In the genomic region with DNA sequence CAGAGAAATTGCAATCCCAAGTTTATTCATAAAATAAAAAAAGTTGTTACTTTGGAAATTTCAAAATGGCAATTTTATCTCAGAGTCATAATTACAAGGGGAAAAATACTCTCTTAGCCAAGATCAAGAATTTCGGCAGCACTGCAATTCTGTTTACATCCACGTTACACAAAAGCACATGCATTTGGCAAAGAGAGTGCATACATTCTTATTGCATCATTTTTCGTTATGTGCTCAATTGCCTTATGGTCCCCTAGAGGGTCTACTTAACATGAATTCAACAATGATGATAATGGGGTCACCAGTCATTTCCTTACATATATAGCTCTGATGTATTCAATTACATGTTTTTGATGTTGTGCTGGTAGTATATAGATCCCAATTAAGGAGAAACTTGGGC, we compare ENCODE assay signal across 20 cellular contexts.
DNase-seq lines count a peak whose midpoint lies in the region; ATAC-seq, FAIRE-seq and TF ChIP-seq lines count a peak whose summit lies in the region.
"Had no signal": no experiment of that assay in that cellular context is flagged by ENCODE, and none has a peak within 500 bp of the region (broad histone marks: within the 10 kb centered on the region; RNA-seq: fewer than 3 reads in every experiment).

No MANE protein-coding gene starts in this region.

- peaks cover 29% of the 10 kb centered on the region for H3K4me1 ChIP-seq in HepG2 (ENCODE audit: insufficient read depth, low read length)
- H3K4me1 ChIP-seq in right lobe of liver = no peaks in the 10 kb centered on the region
- H3K4me1 ChIP-seq: A549, SJCRH30 had no signal

- in situ Hi-C loops in HepG2 (cut with HindIII; ENCODE audit: extremely low pct_ligation_motif_present, low pct_unique_long_range_greater_than_20kb) = no loop called here

- ATAC-seq in HepG2 = no peak
- no peak for ATAC-seq in right lobe of liver
- no peak for ATAC-seq in HG03045 (IDR thresholded peaks at IDR 0.05; ENCODE audit: unreplicated experiment)
- ATAC-seq: A549 had no signal

- no peaks in the 10 kb centered on the region for H3K27me3 Mint-ChIP-seq in osteocyte (ENCODE audit: unreplicated experiment)
- H3K27me3 Mint-ChIP-seq: CD4-positive, alpha-beta T cell had no signal

- no TSS peak for BruUV-seq in HepG2 (replicated peaks; lab: Mats Ljungman, UMichigan)

- no peaks in the 10 kb centered on the region for H3K9me3 ChIP-seq in HepG2 (ENCODE audit: low read length)
- no peaks in the 10 kb centered on the region for H3K9me3 ChIP-seq in right lobe of liver
- no peaks in the 10 kb centered on the region for H3K9me3 ChIP-seq in SK-N-MC (ENCODE audit: low read depth, low read length)
- H3K9me3 ChIP-seq: A549, BE2C, Peyer's patch, SJCRH30 had no signal

- H3K4me3 ChIP-seq in HepG2 (replicated peaks in 1 of 3; ENCODE audit: insufficient read depth in 1 of 3, low read depth in 2 of 3, low read length in 3 of 3) (no peak overlapping the region), right lobe of liver (no peak overlapping the region), SK-N-MC (no peak overlapping the region), fibroblast of villous mesenchyme (ENCODE audit: low read depth, low read length) (no peak overlapping the region)
- H3K4me3 ChIP-seq: A549, GM12878, Peyer's patch, SJCRH30 had no signal

- H2AFZ ChIP-seq in HepG2 (ENCODE audit: low read length) = no peak overlapping the region

- no peak overlapping the region for H3K27ac Mint-ChIP-seq in osteocyte (ENCODE audit: unreplicated experiment)
- H3K27ac Mint-ChIP-seq: CD4-positive, alpha-beta T cell had no signal

- no peak for FAIRE-seq in HepG2 (lab: Jason Lieb, UNC)
- FAIRE-seq: A549, GM12878 had no signal

- H3K27ac ChIP-seq in HepG2 (ENCODE audit: extremely low read length, insufficient read depth, low read length) (no peak overlapping the region), right lobe of liver (no peak overlapping the region), SK-N-MC (0 out of 2 replicates have a peak overlapping the region, but pooled peaks have one; percentile 37)
- H3K27ac ChIP-seq: A549, Peyer's patch, SJCRH30 had no signal

- H3K27me3 ChIP-seq in HepG2 (ENCODE audit: control insufficient read depth in 1 of 2, insufficient read depth in 2 of 2, low read length in 2 of 2) (no peaks in the 10 kb centered on the region), right lobe of liver (no peaks in the 10 kb centered on the region)
- H3K27me3 ChIP-seq: BE2C, Peyer's patch, SJCRH30 had no signal

- peaks cover 5% of the 10 kb centered on the region for H3K36me3 Mint-ChIP-seq in osteocyte (ENCODE audit: unreplicated experiment)

- H3K9me3 Mint-ChIP-seq in osteocyte (ENCODE audit: unreplicated experiment) = peaks cover 4% of the 10 kb centered on the region
- H3K9me3 Mint-ChIP-seq: CD4-positive, alpha-beta T cell had no signal

- WGBS in HepG2 (ENCODE audit: low lambda C conversion rate) = 97% methylated on average over 3 of the region's 3 CpGs
- WGBS in right lobe of liver (ENCODE audit: insufficient coverage, low coverage, low lambda C conversion rate, missing lambda C conversion rate) = 77% methylated on average over 3 of the region's 3 CpGs

- POLR2A ChIA-PET in HepG2 (lab: Yijun Ruan, JAX) = no interaction called here

- no peak overlapping the region for H3K4me2 ChIP-seq in HepG2 (ENCODE audit: low read depth, low read length)
- H3K4me2 ChIP-seq: A549 had no signal

- H3K36me3 ChIP-seq in HepG2 (replicated peaks in 1 of 2; ENCODE audit: control insufficient read depth in 1 of 2, insufficient read depth in 2 of 2, low read length in 2 of 2) (no peaks in the 10 kb centered on the region), right lobe of liver (no peaks in the 10 kb centered on the region), SK-N-MC (ENCODE audit: insufficient read depth, low read length) (no peaks in the 10 kb centered on the region; the same call in 1 of the 2 replicates)
- H3K36me3 ChIP-seq: BE2C, Peyer's patch had no signal

- no peaks in the 10 kb centered on the region for H4K20me1 ChIP-seq in HepG2 (ENCODE audit: insufficient read depth, low read length)

- TF ChIP-seq CTCF in HepG2 (CRISPR knock-in tag; IDR thresholded peaks at IDR 0.05) (no peak), right lobe of liver (IDR thresholded peaks at IDR 0.05) (no peak), fibroblast of villous mesenchyme (IDR thresholded peaks at IDR 0.05; ENCODE audit: insufficient read depth, low read depth, low read length) (no peak), osteocyte (IDR thresholded peaks at IDR 0.05) (no peak)

- H3K4me1 Mint-ChIP-seq in osteocyte (ENCODE audit: unreplicated experiment) = no peaks in the 10 kb centered on the region

- DNase-seq in HepG2 (ENCODE audit: low spot score) (no peak), right lobe of liver (no peak), SK-N-MC (ENCODE audit: low read depth, low spot score) (no peak), fibroblast of villous mesenchyme (ENCODE audit: low read depth) (peak; percentile 7), osteocyte (ENCODE audit: extremely low spot score, unreplicated experiment) (no peak), cerebellum (ENCODE audit: low spot score) (no peak), NCI-H226 (no peak)
- DNase-seq: BE2C; CD4-positive, alpha-beta T cell; COR-L47; DND-41; H7; Karpas-422; NCI-H1694 treated with DMSO at 0.1 percent for 48 hours; NCI-H510A treated with DMSO at 0.1 percent for 48 hours; Peyer's patch; SJCRH30 had no signal

- H3K79me2 ChIP-seq in HepG2 (ENCODE audit: insufficient read depth, low read length) = no peaks in the 10 kb centered on the region

- no peak for TF ChIP-seq RAD21 in HepG2 (CRISPR knock-in tag; IDR thresholded peaks at IDR 0.05)

- H3K9ac ChIP-seq in HepG2 (ENCODE audit: insufficient read depth, low read depth, low read length) = no peak overlapping the region
- H3K9ac ChIP-seq in SK-N-MC (ENCODE audit: insufficient read length) = no peak overlapping the region

- TF ChIP-seq EP300 in HepG2 (IDR thresholded peaks at IDR 0.05; ENCODE audit: low read depth in 2 of 2, low read length in 2 of 2) = no peak
- TF ChIP-seq EP300 in HepG2 (CRISPR knock-in tag; IDR thresholded peaks at IDR 0.05; ENCODE audit: borderline replicate concordance) = no peak

- TF ChIP-seq POLR2A in HepG2 (IDR thresholded peaks at IDR 0.05; ENCODE audit: insufficient read depth in 1 of 2, low read depth in 2 of 2, low read length in 2 of 2) (no peak), right lobe of liver (IDR thresholded peaks at IDR 0.05) (no peak)

- CTCF ChIA-PET in HepG2 (lab: Yijun Ruan, JAX; ENCODE audit: low intra/inter-chr PET ratio, low total read pairs) = no interaction called here

- no peak overlapping the region for H3K4me3 Mint-ChIP-seq in osteocyte (ENCODE audit: unreplicated experiment)
- H3K4me3 Mint-ChIP-seq: CD4-positive, alpha-beta T cell had no signal

- intact Hi-C loops in HepG2 (cut with micrococcal nuclease; ENCODE audit: unreplicated experiment) (no loop called here), right lobe of liver (cut with DNase I) (no loop called here)

TF ChIP-seq in HepG2, 621 proteins besides CTCF, POLR2A, EP300 and RAD21:
- no peak for TF ChIP-seq SRSF9 (IDR thresholded peaks at IDR 0.05; ENCODE audit: borderline replicate concordance, insufficient read depth, low read depth, low read length, poor library complexity, severe bottlenecking)
- peak; percentile 19; the same call in 1 of the 2 replicates for TF ChIP-seq CEBPB (IDR thresholded peaks at IDR 0.05; ENCODE audit: borderline replicate concordance, low read depth, low read length)
